In genomic region chr2:20507166-20507692, GRCh38 we compare ENCODE assay signal across 9 cellular contexts.
DNase-seq lines count a peak whose midpoint lies in the region; ATAC-seq and TF ChIP-seq lines count a peak whose summit lies in the region.
"Had no signal": no experiment of that assay in that cellular context is flagged by ENCODE, and none has a peak within 500 bp of the region (broad histone marks: within the 10 kb centered on the region; RNA-seq: fewer than 3 reads in every experiment).

No MANE protein-coding gene starts in this region.

- peak; percentile 65 for DNase-seq in GM10248 (ENCODE audit: extremely low spot score)
- DNase-seq in cerebellar cortex (ENCODE audit: low spot score), result no peak
- no peak for DNase-seq in kidney glomerular epithelial cell (lab: John Stamatoyannopoulos, UW)
- no peak for DNase-seq in left colon
- DNase-seq in T1000 (lab: John Stamatoyannopoulos, UW), result no peak

- no peaks in the 10 kb centered on the region for H3K36me3 Mint-ChIP-seq in activated T-helper 17 cell treated with anti-CD3 and anti-CD28 coated beads, Interleukin-2, amount 50 U/mL, for 72 hours (ENCODE audit: low read depth)

- CTCF ChIA-PET in GM10248 (lab: Yijun Ruan, JAX), result interaction anchor here (1.1 to 3.5 kb wide), 2 partner anchors 8 to 17 kb away, joined by 6 to 24 read pairs; no protein-coding TSS in a partner anchor

- no peaks in the 10 kb centered on the region for H3K9me3 Mint-ChIP-seq in activated T-helper 17 cell treated with anti-CD3 and anti-CD28 coated beads, Interleukin-2, amount 50 U/mL, for 72 hours

- no peak for TF ChIP-seq CTCF in GM10248 (IDR thresholded peaks at IDR 0.05; ENCODE audit: control extremely low read depth, extremely low read depth, low read depth, missing control alignments)

- ATAC-seq in GM19452 (IDR thresholded peaks at IDR 0.05; ENCODE audit: unreplicated experiment), result peak; percentile 99
- ATAC-seq in HG03342 (IDR thresholded peaks at IDR 0.05; ENCODE audit: unreplicated experiment), result peak; percentile 97
- ATAC-seq in activated T-helper 17 cell treated with anti-CD3 and anti-CD28 coated beads, Interleukin-2, amount 50 U/mL, for 72 hours (replicated peaks), result peak; percentile 86
- no peak for ATAC-seq in left colon
- ATAC-seq: HCT116 had no signal

- intact Hi-C loops in left colon (cut with DNase I, micrococcal nuclease), result no loop called here

- no peak overlapping the region for H3K4me3 Mint-ChIP-seq in activated T-helper 17 cell treated with anti-CD3 and anti-CD28 coated beads, Interleukin-2, amount 50 U/mL, for 72 hours

- H3K4me1 Mint-ChIP-seq in activated T-helper 17 cell treated with anti-CD3 and anti-CD28 coated beads, Interleukin-2, amount 50 U/mL, for 72 hours, result no peaks in the 10 kb centered on the region

- peak overlapping the region; percentile 71 for H3K27ac Mint-ChIP-seq in activated T-helper 17 cell treated with anti-CD3 and anti-CD28 coated beads, Interleukin-2, amount 50 U/mL, for 72 hours

- POLR2A ChIA-PET in GM10248 (lab: Yijun Ruan, JAX), result interaction anchor here (0.8 to 1.0 kb wide), 2 partner anchors 59 to 60 kb away, joined by 6 to 12 read pairs; partner anchors contain the start of gene RHOB

- peaks cover 8% of the 10 kb centered on the region for H3K27me3 Mint-ChIP-seq in activated T-helper 17 cell treated with anti-CD3 and anti-CD28 coated beads, Interleukin-2, amount 50 U/mL, for 72 hours
